ENCODE assay signal across 8 cellular contexts in the genomic region with DNA sequence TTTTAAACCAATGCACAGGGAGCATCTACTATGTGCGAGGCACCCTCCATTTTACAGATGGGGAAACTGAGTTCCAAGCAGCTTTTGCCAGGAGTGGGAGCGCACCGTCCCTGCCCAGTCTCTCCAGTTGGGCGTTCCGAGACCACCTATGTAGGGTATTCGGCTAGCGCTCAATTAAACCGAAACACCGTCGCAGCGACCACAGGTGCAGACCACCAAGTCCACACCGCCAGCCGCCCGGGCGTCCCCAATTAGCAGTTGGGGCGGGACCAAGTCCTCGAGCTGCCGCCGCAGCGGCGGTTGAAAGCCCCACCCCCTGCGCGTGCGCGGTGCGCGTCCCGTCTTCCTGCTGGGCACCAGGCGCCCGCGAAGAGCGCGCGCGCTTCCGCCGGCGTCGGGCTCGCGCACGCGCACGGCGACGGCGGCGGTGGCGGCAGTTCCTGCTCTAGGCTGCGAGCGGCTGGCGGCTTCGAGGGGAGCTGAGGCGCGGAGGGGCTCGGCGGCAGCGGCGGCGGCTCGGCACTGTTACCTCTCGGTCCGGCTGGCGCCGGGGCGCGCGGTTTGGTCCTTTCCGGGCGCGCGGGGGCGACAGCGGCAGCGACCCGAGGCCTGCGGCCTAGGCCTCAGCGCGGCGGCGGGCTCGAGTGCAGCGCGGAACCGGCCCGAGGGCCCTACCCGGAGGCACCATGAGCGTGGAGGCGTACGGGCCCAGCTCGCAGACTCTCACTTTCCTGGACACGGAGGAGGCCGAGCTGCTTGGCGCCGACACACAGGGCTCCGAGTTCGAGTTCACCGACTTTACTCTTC. TPM values are rescaled to one million over a fixed set of nuclear protein-coding genes. Genes with fewer than 3 reads are reported as not detected.
DNase-seq lines count a peak whose midpoint lies in the region; ATAC-seq and TF ChIP-seq lines count a peak whose summit lies in the region.

UPF1 (plus strand) TSS at position 436 of the 807 bp plus-strand sequence; CDS start at position 687, 251 bp downstream.

- peak within 1 kb of the TSS; percentile 87 for H3K27ac Mint-ChIP-seq in Calu3 (ENCODE audit: unreplicated experiment)

- H3K4me1 Mint-ChIP-seq in Calu3 (ENCODE audit: low read depth, unreplicated experiment), result peaks cover 9% of the 10 kb centered on the region

- H3K27me3 Mint-ChIP-seq in Calu3 (ENCODE audit: unreplicated experiment), result peaks cover 8% of the 10 kb centered on the region

- H3K27ac ChIP-seq in OCI-LY1 (ENCODE audit: low read depth, low read length, poor library complexity, severe bottlenecking), result peak within 1 kb of the TSS; percentile 59
- peak within 1 kb of the TSS; percentile 68 for H3K27ac ChIP-seq in epithelial cell of prostate

- peak; percentile 53 for ATAC-seq in GM21447 (IDR thresholded peaks at IDR 0.05; ENCODE audit: unreplicated experiment)
- peak; percentile 88 for ATAC-seq in mucosa of descending colon

- H3K9me2 ChIP-seq in OCI-LY1 (ENCODE audit: low read depth, low read length), result no peaks in the 10 kb centered on the region

- peaks cover 4% of the 10 kb centered on the region; the same call in 1 of the 2 replicates for H4K20me1 ChIP-seq in OCI-LY1 (ENCODE audit: insufficient read depth, low read length)

- H3K36me3 Mint-ChIP-seq in Calu3 (ENCODE audit: insufficient read depth, unreplicated experiment), result peaks cover 23% of the 10 kb centered on the region

- H3K36me3 ChIP-seq in OCI-LY1 (ENCODE audit: insufficient read depth, low read length) (peaks cover 43% of the 10 kb centered on the region), mucosa of descending colon (ENCODE audit: low read depth) (no peaks in the 10 kb centered on the region)

- peaks cover 3% of the 10 kb centered on the region; the same call in 1 of the 2 replicates for H3K27me3 ChIP-seq in OCI-LY1 (ENCODE audit: insufficient read depth, low read length)

- peak within 1 kb of the TSS; percentile 91 for H3K4me3 Mint-ChIP-seq in Calu3 (ENCODE audit: low read depth, unreplicated experiment)

- H3K9me3 Mint-ChIP-seq in Calu3 (ENCODE audit: low read depth, unreplicated experiment), result no peaks in the 10 kb centered on the region

- DNase-seq in Calu3 (peak; percentile 93), HuH-7 (ENCODE audit: low spot score) (peak; percentile 98), activated T-cell treated with anti-CD3 and anti-CD28 coated beads for 1 hour (ENCODE audit: low read depth) (peak; percentile 96), epithelial cell of prostate (ENCODE audit: low read depth, low spot score) (peak; percentile 61), mucosa of descending colon (peak; percentile 94 to 98 (median 98))
- DNase-seq in stimulated activated CD8-positive, alpha-beta memory T cell treated with anti-CD3 and anti-CD28 coated beads, Interleukin-4, amount 100 ng/mL, for 24 hours (ENCODE audit: low read depth), result peak; percentile 95

- BruUV-seq in Calu3 (replicated peaks; lab: Mats Ljungman, UMichigan), result no TSS peak

- no peaks in the 10 kb centered on the region for H3F3A ChIP-seq in OCI-LY1 (ENCODE audit: insufficient read depth, low read length)

- H3K9ac ChIP-seq in OCI-LY1 (ENCODE audit: low read length), result peak within 1 kb of the TSS; percentile 86

- peak within 1 kb of the TSS; percentile 100 for H3K4me2 ChIP-seq in OCI-LY1 (ENCODE audit: low read length)

- H3K4me3 ChIP-seq in OCI-LY1 (ENCODE audit: low read depth, low read length, poor library complexity, severe bottlenecking) (peak within 1 kb of the TSS; percentile 88), mucosa of descending colon (peak within 1 kb of the TSS; percentile 93)

- peaks cover 44% of the 10 kb centered on the region for H3K79me2 ChIP-seq in OCI-LY1 (ENCODE audit: insufficient read depth, low read length)

- intact Hi-C loops in Calu3 (cut with micrococcal nuclease; ENCODE audit: unreplicated experiment) (no loop called here), mucosa of descending colon (cut with DNase I, micrococcal nuclease) (no loop called here)

- CTCF ChIA-PET in Calu3 (lab: Charles Lee), result interaction anchor here (0.5 to 1.5 kb wide), 4 partner anchors 15 to 327 kb away, joined by 3 to 4 read pairs (median 3); no protein-coding TSS in a partner anchor

- H2AFZ ChIP-seq in OCI-LY1 (ENCODE audit: low read length), result peak within 1 kb of the TSS; percentile 99

- H3K4me1 ChIP-seq in OCI-LY1 (ENCODE audit: insufficient read depth, low read length, severe bottlenecking), result peaks cover 24% of the 10 kb centered on the region
- H3K4me1 ChIP-seq in mucosa of descending colon (ENCODE audit: low read depth), result peaks cover 36% of the 10 kb centered on the region

- no peaks in the 10 kb centered on the region for H3K9me3 ChIP-seq in OCI-LY1 (ENCODE audit: low read length)
- H3K9me3 ChIP-seq in mucosa of descending colon, result peaks cover 5% of the 10 kb centered on the region

- TF ChIP-seq CTCF in Calu3 (IDR thresholded peaks at IDR 0.05; ENCODE audit: unreplicated experiment), result no peak
- TF ChIP-seq CTCF in OCI-LY1 (IDR thresholded peaks at IDR 0.05; ENCODE audit: low read length), result peak; percentile 7; the same call in 1 of the 2 replicates
- TF ChIP-seq CTCF in mucosa of descending colon (IDR thresholded peaks at IDR 0.05), result no peak

RNA-seq across cellular contexts. Expression of gene UPF1, which starts in this region (rescaled TPM):
- total RNA-seq in Calu3 (2022) (57.1 and 62.0 TPM in 2 replicates), mucosa of descending colon (10 to 100 TPM; 79.2 to 87.2 (median 83.4) TPM)

Comparison
In these comparisons a context has a peak if more than half of its experiments do, and no peak if none do; other contexts are left out.
1. Peak in every context shown above with its lines: DNase-seq, ATAC-seq, H3K4me3 ChIP-seq and H3K27ac ChIP-seq.